ENCODE assay signal across 2 cellular contexts in the genomic region with DNA sequence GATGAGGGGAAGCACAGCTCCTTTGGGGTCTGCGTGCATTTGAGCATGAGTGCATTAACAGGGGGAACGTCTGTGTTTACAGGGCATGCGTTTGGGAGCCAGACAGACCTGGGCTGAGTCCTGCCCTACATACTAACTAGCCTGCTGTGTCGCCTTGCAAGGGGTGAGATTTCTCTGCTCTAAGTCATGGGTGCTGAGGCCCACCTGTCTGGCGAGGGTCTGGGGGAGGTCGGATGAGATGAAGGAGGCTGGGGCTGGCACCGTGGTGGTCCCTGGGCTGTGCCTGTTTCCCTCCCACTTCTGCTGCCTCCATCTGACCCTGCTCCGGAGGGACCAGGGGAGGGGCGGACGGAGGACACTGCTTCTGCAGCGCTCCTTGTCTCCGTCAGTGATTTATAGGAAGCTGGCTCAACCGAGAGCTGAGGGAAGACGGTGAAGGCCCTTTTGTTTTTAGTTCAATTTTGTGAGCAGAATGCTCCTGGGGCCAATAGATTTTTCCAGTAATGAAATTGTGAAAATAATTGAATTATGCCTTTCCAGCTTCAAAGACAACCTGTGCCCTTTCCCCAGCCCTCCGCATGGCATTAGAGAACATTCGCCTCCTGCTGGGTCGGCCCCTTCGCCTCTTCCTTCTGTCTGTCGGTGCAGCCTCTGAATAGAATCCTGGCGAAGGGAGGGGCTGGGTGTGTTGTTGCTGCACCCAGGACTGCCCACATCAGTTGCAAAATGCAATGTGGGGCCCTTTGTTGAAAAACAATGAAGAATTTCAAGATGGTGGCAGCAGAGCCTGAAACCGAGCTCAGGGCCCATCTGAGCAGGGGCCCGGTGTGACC.
A peak's percentile ranks its signal among the peaks of the same experiment; 100 is the strongest.
TF ChIP-seq lines count a peak whose summit lies in the region.

No MANE protein-coding gene starts in this region.

TF ChIP-seq in SK-N-SH, 30 proteins besides CTCF, POLR2A, EP300 and RAD21:
- TF ChIP-seq MEF2A (IDR thresholded peaks at IDR 0.05; ENCODE audit: borderline replicate concordance, low read depth) (no peak), SMC3 (IDR thresholded peaks at IDR 0.05; ENCODE audit: low read depth, low read length) (no peak), RCOR1 (IDR thresholded peaks at IDR 0.05; ENCODE audit: low read length) (0 out of 2 replicates have a peak, but pooled peaks have one; percentile 21), NRF1 (IDR thresholded peaks at IDR 0.05; ENCODE audit: low read depth, low read length) (no peak)
- TF ChIP-seq, protein P1, sequence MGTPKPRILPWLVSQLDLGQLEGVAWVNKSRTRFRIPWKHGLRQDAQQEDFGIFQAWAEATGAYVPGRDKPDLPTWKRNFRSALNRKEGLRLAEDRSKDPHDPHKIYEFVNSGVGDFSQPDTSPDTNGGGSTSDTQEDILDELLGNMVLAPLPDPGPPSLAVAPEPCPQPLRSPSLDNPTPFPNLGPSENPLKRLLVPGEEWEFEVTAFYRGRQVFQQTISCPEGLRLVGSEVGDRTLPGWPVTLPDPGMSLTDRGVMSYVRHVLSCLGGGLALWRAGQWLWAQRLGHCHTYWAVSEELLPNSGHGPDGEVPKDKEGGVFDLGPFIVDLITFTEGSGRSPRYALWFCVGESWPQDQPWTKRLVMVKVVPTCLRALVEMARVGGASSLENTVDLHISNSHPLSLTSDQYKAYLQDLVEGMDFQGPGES (IDR thresholded peaks at IDR 0.05; ENCODE audit: low read depth, low read length): no peak
TF ChIP-seq in SK-N-SH: peak in this region for 1.

TF ChIP-seq in SK-N-SH treated with all-trans-retinoic acid at 6 μM for 48 hours, 23 proteins besides CTCF, POLR2A, EP300 and RAD21 (continued from another document):
- TF ChIP-seq TOX (CRISPR knock-in tag; IDR thresholded peaks at IDR 0.05; ENCODE audit: borderline replicate concordance) (no peak), PPARA (CRISPR knock-in tag; IDR thresholded peaks at IDR 0.05; ENCODE audit: borderline replicate concordance) (no peak), ZNF8 (CRISPR knock-in tag; IDR thresholded peaks at IDR 0.05) (no peak), ZFP30 (CRISPR knock-in tag; IDR thresholded peaks at IDR 0.05) (no peak), SNAI2 (CRISPR knock-in tag; IDR thresholded peaks at IDR 0.05) (no peak), ISL1 (CRISPR knock-in tag; IDR thresholded peaks at IDR 0.05) (no peak), RARB (CRISPR knock-in tag; IDR thresholded peaks at IDR 0.05) (no peak), ZC3H10 (CRISPR knock-in tag; IDR thresholded peaks at IDR 0.05) (no peak), BACH2 (CRISPR knock-in tag; IDR thresholded peaks at IDR 0.05; ENCODE audit: borderline replicate concordance) (no peak), GLIS3 (CRISPR knock-in tag; IDR thresholded peaks at IDR 0.05) (no peak), ZFP3 (CRISPR knock-in tag; IDR thresholded peaks at IDR 0.05) (no peak), TCF4 (CRISPR knock-in tag; IDR thresholded peaks at IDR 0.05; ENCODE audit: borderline replicate concordance) (no peak)
- TF ChIP-seq, protein P2, sequence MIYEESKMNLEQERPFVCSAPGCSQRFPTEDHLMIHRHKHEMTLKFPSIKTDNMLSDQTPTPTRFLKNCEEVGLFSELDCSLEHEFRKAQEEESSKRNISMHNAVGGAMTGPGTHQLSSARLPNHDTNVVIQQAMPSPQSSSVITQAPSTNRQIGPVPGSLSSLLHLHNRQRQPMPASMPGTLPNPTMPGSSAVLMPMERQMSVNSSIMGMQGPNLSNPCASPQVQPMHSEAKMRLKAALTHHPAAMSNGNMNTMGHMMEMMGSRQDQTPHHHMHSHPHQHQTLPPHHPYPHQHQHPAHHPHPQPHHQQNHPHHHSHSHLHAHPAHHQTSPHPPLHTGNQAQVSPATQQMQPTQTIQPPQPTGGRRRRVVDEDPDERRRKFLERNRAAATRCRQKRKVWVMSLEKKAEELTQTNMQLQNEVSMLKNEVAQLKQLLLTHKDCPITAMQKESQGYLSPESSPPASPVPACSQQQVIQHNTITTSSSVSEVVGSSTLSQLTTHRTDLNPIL (CRISPR knock-in tag; IDR thresholded peaks at IDR 0.05; ENCODE audit: low read depth): no peak
- TF ChIP-seq, protein P3, sequence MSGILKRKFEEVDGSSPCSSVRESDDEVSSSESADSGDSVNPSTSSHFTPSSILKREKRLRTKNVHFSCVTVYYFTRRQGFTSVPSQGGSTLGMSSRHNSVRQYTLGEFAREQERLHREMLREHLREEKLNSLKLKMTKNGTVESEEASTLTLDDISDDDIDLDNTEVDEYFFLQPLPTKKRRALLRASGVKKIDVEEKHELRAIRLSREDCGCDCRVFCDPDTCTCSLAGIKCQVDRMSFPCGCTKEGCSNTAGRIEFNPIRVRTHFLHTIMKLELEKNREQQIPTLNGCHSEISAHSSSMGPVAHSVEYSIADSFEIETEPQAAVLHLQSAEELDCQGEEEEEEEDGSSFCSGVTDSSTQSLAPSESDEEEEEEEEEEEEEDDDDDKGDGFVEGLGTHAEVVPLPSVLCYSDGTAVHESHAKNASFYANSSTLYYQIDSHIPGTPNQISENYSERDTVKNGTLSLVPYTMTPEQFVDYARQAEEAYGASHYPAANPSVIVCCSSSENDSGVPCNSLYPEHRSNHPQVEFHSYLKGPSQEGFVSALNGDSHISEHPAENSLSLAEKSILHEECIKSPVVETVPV (CRISPR knock-in tag; IDR thresholded peaks at IDR 0.05): no peak
